Comparison of ENCODE assay signal across 1 cellular context in the genomic region with DNA sequence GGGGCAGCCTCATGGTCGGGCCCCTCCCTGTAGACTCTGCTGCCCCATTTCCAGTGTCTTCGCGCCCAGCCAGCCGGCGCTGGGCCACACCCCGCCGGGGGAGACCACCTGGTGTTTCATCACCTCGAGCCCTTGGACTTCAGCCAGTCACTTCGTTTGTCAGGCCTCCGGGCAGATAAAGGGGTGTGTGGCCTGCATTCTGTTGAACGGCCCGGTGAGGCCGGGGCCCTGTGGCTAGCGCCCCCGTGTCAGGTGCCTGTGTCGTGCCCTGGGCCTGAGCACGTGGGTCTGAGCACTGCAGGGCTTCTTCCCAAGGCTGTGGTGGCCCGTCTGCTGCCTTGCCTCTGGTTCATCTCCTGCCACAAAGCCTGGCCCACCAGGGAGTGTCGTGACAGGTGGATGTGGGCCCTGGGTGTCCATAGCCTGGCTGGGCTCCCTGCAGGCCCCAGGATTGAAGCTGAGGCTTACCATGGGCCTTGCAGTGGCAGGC.
TF ChIP-seq lines count a peak whose summit lies in the region.

No MANE protein-coding gene starts in this region.

TF ChIP-seq in HEK293, 187 proteins besides CTCF, POLR2A, EP300 and RAD21 (continued from another document):
- TF ChIP-seq GLIS2 (tag by site-specific recombination; IDR thresholded peaks at IDR 0.05): 0 out of 2 replicates have a peak, but pooled peaks have one; percentile 11
- TF ChIP-seq ZNF302 (tag by site-specific recombination; IDR thresholded peaks at IDR 0.05; ENCODE audit: low read depth): no peak
- TF ChIP-seq PATZ1 (tag by site-specific recombination; IDR thresholded peaks at IDR 0.05): peak; percentile 46; the same call in 1 of the 2 replicates
- no peak for TF ChIP-seq ZNF37A (tag by site-specific recombination; IDR thresholded peaks at IDR 0.05)
- TF ChIP-seq ZIC2 (tag by site-specific recombination; IDR thresholded peaks at IDR 0.05): peak; percentile 96
- TF ChIP-seq ZNF26 (tag by site-specific recombination; IDR thresholded peaks at IDR 0.05): no peak
- peak; percentile 42; the same call in 1 of the 2 replicates for TF ChIP-seq KLF1 (tag by site-specific recombination; IDR thresholded peaks at IDR 0.05)
- TF ChIP-seq ZNF155 (tag by site-specific recombination; IDR thresholded peaks at IDR 0.05): no peak
- no peak for TF ChIP-seq ZNF132 (tag by site-specific recombination; IDR thresholded peaks at IDR 0.05; ENCODE audit: borderline replicate concordance)
TF ChIP-seq in HEK293: peak in this region for 8.
